ENCODE assay signal across 11 cellular contexts in the genomic region with DNA sequence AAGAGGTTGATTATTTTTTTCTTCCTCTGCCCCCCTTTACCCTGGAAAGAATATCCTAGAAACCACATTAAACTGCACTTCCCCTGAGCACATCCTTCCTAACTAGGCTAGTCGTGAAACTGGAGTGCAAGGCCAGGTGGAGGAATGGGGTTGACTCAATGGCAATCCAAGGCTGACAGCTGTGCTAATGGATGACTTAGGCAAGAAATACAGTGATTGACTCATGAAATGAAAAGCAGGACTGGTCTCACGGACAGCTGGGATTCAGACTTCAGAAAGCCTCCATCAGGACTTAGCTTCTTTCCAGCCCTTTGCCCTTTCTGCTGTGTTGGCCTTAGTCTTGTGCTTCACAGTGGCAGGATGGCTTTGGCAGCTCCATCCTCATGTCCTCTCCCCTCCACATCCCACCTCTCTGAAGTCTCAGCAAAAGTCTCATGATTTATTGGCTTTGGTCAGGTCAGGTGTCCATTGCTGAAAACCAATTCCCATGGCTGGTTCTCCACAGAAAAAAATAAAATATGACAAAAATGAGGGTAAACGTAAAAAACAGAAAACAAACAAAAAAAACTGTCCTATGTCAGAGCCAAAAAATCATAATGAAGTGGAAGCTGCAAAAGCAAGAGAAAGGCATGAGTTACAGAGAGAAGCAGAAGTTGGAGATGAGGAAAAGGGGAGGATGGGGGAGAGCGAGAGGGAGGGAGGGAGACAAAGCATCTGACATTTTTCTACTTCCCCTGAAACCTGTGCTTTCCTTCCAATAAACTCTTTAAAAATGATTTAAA. TPM values are rescaled to one million over a fixed set of nuclear protein-coding genes. Genes with fewer than 3 reads are reported as not detected.
DNase-seq lines count a peak whose midpoint lies in the region; ATAC-seq, FAIRE-seq and TF ChIP-seq lines count a peak whose summit lies in the region.
"Had no signal": no experiment of that assay in that cellular context is flagged by ENCODE, and none has a peak within 500 bp of the region (broad histone marks: within the 10 kb centered on the region; RNA-seq: fewer than 3 reads in every experiment).

No MANE protein-coding gene starts in this region.

- no peaks in the 10 kb centered on the region for H3K27me3 ChIP-seq in neutrophil

- peaks cover 27 to 49% of the 10 kb centered on the region in 2 experiments for H3K4me1 ChIP-seq in neutrophil (ENCODE audit: control insufficient read depth in 1 of 2, insufficient read depth in 1 of 2, low read depth in 1 of 2, low read length in 1 of 2)

- H3K27ac ChIP-seq in neutrophil: peak overlapping the region; percentile 20

- peak; percentile 16 for ATAC-seq in HG03342 (IDR thresholded peaks at IDR 0.05; ENCODE audit: unreplicated experiment)
- ATAC-seq in GM18867 (IDR thresholded peaks at IDR 0.05; ENCODE audit: unreplicated experiment): no peak
- ATAC-seq in GM19328 (IDR thresholded peaks at IDR 0.05; ENCODE audit: unreplicated experiment): no peak
- no peak for ATAC-seq in HG03108 (IDR thresholded peaks at IDR 0.05; ENCODE audit: unreplicated experiment)
- ATAC-seq: activated CD8-positive, alpha-beta T cell treated with anti-CD3 and anti-CD28 coated beads, Interleukin-2, amount 10 ng/mL, durations not matched to agents 7 days and 5 days had no signal

- H3K4me3 Mint-ChIP-seq in immature natural killer cell: no peak overlapping the region
- H3K4me3 Mint-ChIP-seq: activated CD8-positive, alpha-beta T cell treated with anti-CD3 and anti-CD28 coated beads, Interleukin-2, amount 10 ng/mL, durations not matched to agents 7 days and 5 days; neural crest cell had no signal

- TF ChIP-seq POLR2A in GM12891 (IDR thresholded peaks at IDR 0.05; ENCODE audit: low read depth, low read length): no peak

- TF ChIP-seq CTCF in neutrophil (IDR thresholded peaks at IDR 0.05): no peak

- H3K9me3 ChIP-seq in neutrophil: no peaks in the 10 kb centered on the region

- H3K9me3 Mint-ChIP-seq in immature natural killer cell: no peaks in the 10 kb centered on the region
- H3K9me3 Mint-ChIP-seq: neural crest cell had no signal

- peaks cover 0 to 6% (median 0%) of the 10 kb centered on the region in 3 donors for H3K36me3 Mint-ChIP-seq in immature natural killer cell

- peaks cover 2 to 10% (median 3%) of the 10 kb centered on the region in 3 donors for H3K27me3 Mint-ChIP-seq in immature natural killer cell (ENCODE audit: low read depth in 3 of 3)

- H3K4me1 Mint-ChIP-seq in immature natural killer cell: peaks cover 8 to 11% of the 10 kb centered on the region in 2 donors
- H3K4me1 Mint-ChIP-seq: neural crest cell had no signal

- no peak overlapping the region for H3K4me3 ChIP-seq in neutrophil (ENCODE audit: low read depth in 1 of 2, low read length in 1 of 2)

- H3K27ac Mint-ChIP-seq in immature natural killer cell: peak overlapping the region in 2 of 6 donors; percentile 27 to 49
- H3K27ac Mint-ChIP-seq: activated CD8-positive, alpha-beta T cell treated with anti-CD3 and anti-CD28 coated beads, Interleukin-2, amount 10 ng/mL, durations not matched to agents 7 days and 5 days had no signal

- DNase-seq in GM12891 (ENCODE audit: insufficient read length, low spot score) (no peak), SKM-1 treated with dmso at 0.1 percent for 144 hours (lab: John Stamatoyannopoulos, UW; ENCODE audit: unreplicated experiment) (peak; percentile 51), immature natural killer cell (no peak)
- DNase-seq: activated CD8-positive, alpha-beta T cell treated with anti-CD3 and anti-CD28 coated beads, Interleukin-2, amount 10 ng/mL, durations not matched to agents 7 days and 5 days; activated naive CD4-positive, alpha-beta T cell treated with anti-CD3 and anti-CD28 coated beads, Interleukin-2, amount 50 U/mL, for 16 hours had no signal

- peak; percentile 26 for FAIRE-seq in GM12891 (lab: Jason Lieb, UNC)

- no peaks in the 10 kb centered on the region for H3K36me3 ChIP-seq in neutrophil

TF ChIP-seq in GM12891, 5 proteins besides CTCF, POLR2A, EP300 and RAD21:
- TF ChIP-seq PAX5 (IDR thresholded peaks at IDR 0.05; ENCODE audit: insufficient read depth, low read length, severe bottlenecking) (no peak), POLR2AphosphoS5 (IDR thresholded peaks at IDR 0.05; ENCODE audit: low read depth, low read length) (no peak), SPI1 (IDR thresholded peaks at IDR 0.05; ENCODE audit: low read depth, low read length) (no peak), TAF1 (IDR thresholded peaks at IDR 0.05; ENCODE audit: low read depth, low read length) (no peak), POU2F2 (IDR thresholded peaks at IDR 0.05; ENCODE audit: low read depth, low read length) (no peak)

RNA-seq across cellular contexts. Expression of gene INSIG2, which starts 33.9 kb away (rescaled TPM):
- polyA plus RNA-seq in GM12891 (2012; ENCODE audit: low read depth, missing spikeins): 33.3 TPM
- 10 to 100 TPM; 15.9 to 19.8 (median 19.1) TPM for polyA plus RNA-seq in immature natural killer cell
